24 cellular contexts compared by ENCODE assay signal in the genomic region with DNA sequence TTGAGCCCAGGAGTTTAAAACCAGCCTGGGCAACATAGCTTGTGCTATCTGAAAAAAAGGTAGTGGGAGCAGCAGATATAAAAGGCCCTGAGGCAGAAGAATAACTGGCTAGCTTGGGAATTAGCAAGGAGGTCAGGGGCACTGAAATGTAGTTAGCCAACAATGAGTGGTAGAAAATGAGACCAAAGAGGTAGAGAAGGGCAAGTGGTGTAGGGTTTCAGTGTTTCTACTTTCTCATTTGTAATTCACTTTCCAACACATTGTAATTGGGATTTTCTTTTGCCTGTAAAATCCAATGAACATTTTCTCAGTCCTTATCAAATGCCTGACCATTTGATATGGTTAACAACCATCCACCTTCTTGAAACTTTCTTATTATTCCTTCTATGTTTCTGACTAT.
DNase-seq lines count a peak whose midpoint lies in the region; ATAC-seq and TF ChIP-seq lines count a peak whose summit lies in the region.
"Had no signal": no experiment of that assay in that cellular context is flagged by ENCODE, and none has a peak within 500 bp of the region (broad histone marks: within the 10 kb centered on the region; RNA-seq: fewer than 3 reads in every experiment).

No MANE protein-coding gene starts in this region.

- H3K27me3 Mint-ChIP-seq in activated naive CD4-positive, alpha-beta T cell treated with anti-CD3 and anti-CD28 coated beads, Interleukin-2, amount 50 U/mL, for 24 hours: no peaks in the 10 kb centered on the region
- H3K27me3 Mint-ChIP-seq in H9 (ENCODE audit: low read depth): no peaks in the 10 kb centered on the region
- H3K27me3 Mint-ChIP-seq in effector memory CD8-positive, alpha-beta T cell: no peaks in the 10 kb centered on the region
- H3K27me3 Mint-ChIP-seq: activated T-cell treated with anti-CD3 and anti-CD28 coated beads, Interleukin-2, amount 50 U/mL, for 24 hours had no signal

- no peak overlapping the region for H3K18ac ChIP-seq in H9 (ENCODE audit: insufficient read length, low read depth, low read length)

- BruUV-seq in PC-3 (replicated peaks; lab: Mats Ljungman, UMichigan): no TSS peak

- H3K27ac ChIP-seq in H9 (ENCODE audit: insufficient read length, low read depth, low read length) (no peak overlapping the region), spleen (peak overlapping the region in 7 of 8 donors; percentile 19 to 97 (median 95)), thyroid gland (no peak overlapping the region), PC-3 (ENCODE audit: low read length) (no peak overlapping the region)
- H3K27ac ChIP-seq: adrenal gland, body of pancreas, RWPE1, sigmoid colon, tibial artery had no signal

- H3K27ac Mint-ChIP-seq in activated naive CD4-positive, alpha-beta T cell treated with anti-CD3 and anti-CD28 coated beads, Interleukin-2, amount 50 U/mL, for 24 hours: peak overlapping the region; percentile 79
- H3K27ac Mint-ChIP-seq in H9: peak overlapping the region in 1 of 3 experiments; percentile 29; a peak in 2 of 7 replicates
- peak overlapping the region; percentile 27 to 89 for H3K27ac Mint-ChIP-seq in effector memory CD8-positive, alpha-beta T cell
- H3K27ac Mint-ChIP-seq: activated T-cell treated with anti-CD3 and anti-CD28 coated beads, Interleukin-2, amount 50 U/mL, for 24 hours had no signal

- H2AK5ac ChIP-seq in H9 (ENCODE audit: insufficient read length, low read length): no peak overlapping the region

- H3K9me3 ChIP-seq in H9 (ENCODE audit: control insufficient read depth, low read depth, low read length) (no peaks in the 10 kb centered on the region), spleen (no peaks in the 10 kb centered on the region), thyroid gland (no peaks in the 10 kb centered on the region), PC-3 (ENCODE audit: low read length) (no peaks in the 10 kb centered on the region)
- H3K9me3 ChIP-seq: adrenal gland, body of pancreas, sigmoid colon, stomach, tibial artery had no signal

- H3K4me1 ChIP-seq in H9 (ENCODE audit: insufficient read depth, low read length) (peaks cover 8% of the 10 kb centered on the region), spleen (peaks cover 36 to 100% (median 93%) of the 10 kb centered on the region in 6 donors), thyroid gland (peaks cover 22 to 46% of the 10 kb centered on the region in 2 donors), PC-3 (ENCODE audit: insufficient read depth, low read length) (no peaks in the 10 kb centered on the region)
- H3K4me1 ChIP-seq: tibial artery had no signal

- H3K4me1 Mint-ChIP-seq in activated naive CD4-positive, alpha-beta T cell treated with anti-CD3 and anti-CD28 coated beads, Interleukin-2, amount 50 U/mL, for 24 hours: peaks cover 95% of the 10 kb centered on the region
- H3K4me1 Mint-ChIP-seq in H9: peaks cover 37 to 48% of the 10 kb centered on the region in 2 experiments
- peaks cover 49 to 84% of the 10 kb centered on the region in 2 donors for H3K4me1 Mint-ChIP-seq in effector memory CD8-positive, alpha-beta T cell (ENCODE audit: low read depth in 2 of 2)

- TF ChIP-seq CTCF in H9 (conservative IDR thresholded peaks at IDR 0.05) (no peak), spleen (IDR thresholded peaks at IDR 0.05 in 8 of 11, conservative IDR thresholded peaks at IDR 0.05 in 3 of 11) (no peak), thyroid gland (IDR thresholded peaks at IDR 0.05) (no peak), PC-3 (conservative IDR thresholded peaks at IDR 0.05; ENCODE audit: low read depth, low read length) (no peak)

- H3K4ac ChIP-seq in H9 (ENCODE audit: low read depth, low read length): no peak overlapping the region

- no peaks in the 10 kb centered on the region for H3F3A ChIP-seq in PC-3 (ENCODE audit: low read length, unreplicated experiment)

- H2AFZ ChIP-seq in H9 (ENCODE audit: low read length) (no peak overlapping the region), PC-3 (ENCODE audit: low read length) (no peak overlapping the region)

- no peak overlapping the region for H4K8ac ChIP-seq in H9 (replicated peaks; ENCODE audit: insufficient read length, low read depth, low read length)

- H4K91ac ChIP-seq in H9 (ENCODE audit: insufficient read length, low read depth, low read length): no peak overlapping the region

- H3K36me3 ChIP-seq in spleen (peaks cover 0 to 19% (median 0%) of the 10 kb centered on the region in 6 donors), thyroid gland (no peaks in the 10 kb centered on the region), PC-3 (ENCODE audit: low read depth, low read length) (no peaks in the 10 kb centered on the region)
- H3K36me3 ChIP-seq: adrenal gland, sigmoid colon, stomach, tibial artery had no signal

- no peak overlapping the region for H2BK12ac ChIP-seq in H9 (ENCODE audit: insufficient read length, low read depth, low read length)

- H3K36me3 Mint-ChIP-seq in activated naive CD4-positive, alpha-beta T cell treated with anti-CD3 and anti-CD28 coated beads, Interleukin-2, amount 50 U/mL, for 24 hours: peaks cover 21% of the 10 kb centered on the region
- no peaks in the 10 kb centered on the region for H3K36me3 Mint-ChIP-seq in H9 (ENCODE audit: insufficient read depth in 1 of 3, low read depth in 3 of 3)
- H3K36me3 Mint-ChIP-seq in effector memory CD8-positive, alpha-beta T cell (ENCODE audit: insufficient read depth): peaks cover 11% of the 10 kb centered on the region

- H3K9ac ChIP-seq in H9 (ENCODE audit: extremely low read depth, insufficient read length, low read length): no peak overlapping the region
- H3K9ac ChIP-seq in PC-3 (ENCODE audit: low read length): no peak overlapping the region

- H3K4me3 ChIP-seq in spleen (no peak overlapping the region), thyroid gland (replicated peaks in 1 of 3) (no peak overlapping the region), PC-3 (ENCODE audit: low read length) (no peak overlapping the region)
- H3K4me3 ChIP-seq: adrenal gland, body of pancreas, sigmoid colon, stomach, tibial artery had no signal

- H3K79me2 ChIP-seq in H9 (ENCODE audit: insufficient read depth, low read length) (no peaks in the 10 kb centered on the region), PC-3 (ENCODE audit: low read length) (no peaks in the 10 kb centered on the region)

- H4K5ac ChIP-seq in H9 (ENCODE audit: insufficient read length, low read depth, low read length): no peak overlapping the region

- H3K14ac ChIP-seq in H9 (ENCODE audit: insufficient read depth, low read length): no peak overlapping the region

- intact Hi-C loops in spleen (cut with DNase I; ENCODE audit: low total_unique reads): no loop called here
- intact Hi-C loops in thyroid gland (cut with DNase I): no loop called here
- intact Hi-C loops in PC-3 (cut with micrococcal nuclease): no loop called here

- H3K79me1 ChIP-seq in H9 (ENCODE audit: insufficient read depth, low read depth, low read length, poor library complexity, severe bottlenecking): no peaks in the 10 kb centered on the region

- no peak for DNase-seq in activated naive CD4-positive, alpha-beta T cell treated with Interleukin-2 at 50 U/mL for 16 hours
- DNase-seq in H9 (no peak), spleen (no peak), thyroid gland (no peak), PC-3 (no peak)
- no peak for DNase-seq in effector memory CD8-positive, alpha-beta T cell
- no peak for DNase-seq in activated CD4-positive, alpha-beta T cell treated with anti-CD3 and anti-CD28 coated beads, Interleukin-2, amount 50 U/mL, for 4 hours
- DNase-seq: activated gamma-delta T cell; activated T-cell treated with anti-CD3 and anti-CD28 coated beads, Interleukin-2, amount 50 U/mL, for 24 hours; adrenal gland; body of pancreas; COR-L47; DMS53; erythroblast; H7; IMR-90; NCI-H1092; NCI-H187; NCI-H524 treated with DMSO at 0.1 percent for 48 hours; sigmoid colon; stomach; tibial artery had no signal

- no peak overlapping the region for H3K4me2 ChIP-seq in H9 (ENCODE audit: insufficient read depth, insufficient read length, low read length)
- H3K4me2 ChIP-seq in PC-3 (ENCODE audit: low read length): no peak overlapping the region

- no peaks in the 10 kb centered on the region for H3K27me3 ChIP-seq in H9 (ENCODE audit: insufficient read depth, low read length)
- no peaks in the 10 kb centered on the region for H3K27me3 ChIP-seq in spleen (replicated peaks in 1 of 7)
- no peaks in the 10 kb centered on the region for H3K27me3 ChIP-seq in thyroid gland
- H3K27me3 ChIP-seq in PC-3 (ENCODE audit: low read length): no peaks in the 10 kb centered on the region
- H3K27me3 ChIP-seq: adrenal gland, body of pancreas, sigmoid colon, stomach, tibial artery had no signal

- no peaks in the 10 kb centered on the region for H3K23me2 ChIP-seq in H9 (ENCODE audit: insufficient read length, low read depth, low read length, poor library complexity, severe bottlenecking)

- H2BK20ac ChIP-seq in H9 (ENCODE audit: low read depth, low read length, poor library complexity, severe bottlenecking): no peak overlapping the region

- H3K23ac ChIP-seq in H9 (ENCODE audit: insufficient read length, low read depth, low read length): no peak overlapping the region

- no peak for ATAC-seq in effector memory CD8-positive, alpha-beta T cell (replicated peaks)
- no peak for ATAC-seq in PC-3
- ATAC-seq: body of pancreas had no signal

- no peak overlapping the region for H2BK5ac ChIP-seq in H9 (ENCODE audit: insufficient read length, low read length)

- no peaks in the 10 kb centered on the region for H3K9me2 ChIP-seq in PC-3 (replicated peaks; ENCODE audit: low read length)

- peak overlapping the region; percentile 57 for H2BK120ac ChIP-seq in H9 (ENCODE audit: low read depth, low read length, poor library complexity, severe bottlenecking)

- H3K56ac ChIP-seq in H9 (ENCODE audit: insufficient read length, low read depth, low read length): no peak overlapping the region

- H2BK15ac ChIP-seq in H9 (ENCODE audit: low read depth, low read length): no peak overlapping the region

- CTCF ChIA-PET in PC-3 (lab: Charles Lee): no interaction called here

- no peaks in the 10 kb centered on the region for H4K20me1 ChIP-seq in H9 (ENCODE audit: control insufficient read depth, insufficient read depth, insufficient read length)
- H4K20me1 ChIP-seq in PC-3 (ENCODE audit: low read length): no peaks in the 10 kb centered on the region

- no peak overlapping the region for H3K4me3 Mint-ChIP-seq in activated naive CD4-positive, alpha-beta T cell treated with anti-CD3 and anti-CD28 coated beads, Interleukin-2, amount 50 U/mL, for 24 hours
- no peak overlapping the region for H3K4me3 Mint-ChIP-seq in H9
- no peak overlapping the region for H3K4me3 Mint-ChIP-seq in effector memory CD8-positive, alpha-beta T cell
- H3K4me3 Mint-ChIP-seq: activated T-cell treated with anti-CD3 and anti-CD28 coated beads, Interleukin-2, amount 50 U/mL, for 24 hours had no signal

- H3K9me3 Mint-ChIP-seq in activated naive CD4-positive, alpha-beta T cell treated with anti-CD3 and anti-CD28 coated beads, Interleukin-2, amount 50 U/mL, for 24 hours: no peaks in the 10 kb centered on the region
- no peaks in the 10 kb centered on the region for H3K9me3 Mint-ChIP-seq in H9
- H3K9me3 Mint-ChIP-seq in effector memory CD8-positive, alpha-beta T cell: no peaks in the 10 kb centered on the region
- H3K9me3 Mint-ChIP-seq: activated T-cell treated with anti-CD3 and anti-CD28 coated beads, Interleukin-2, amount 50 U/mL, for 24 hours had no signal

- POLR2A ChIA-PET in PC-3 (lab: Charles Lee; ENCODE audit: unreplicated experiment): no interaction called here

- H3T11ph ChIP-seq in H9 (ENCODE audit: low read length): no peak overlapping the region

- no peak for TF ChIP-seq POLR2A in spleen (IDR thresholded peaks at IDR 0.05)
- TF ChIP-seq POLR2A in thyroid gland (IDR thresholded peaks at IDR 0.05): no peak

Comparison
In these comparisons a context has a peak if more than half of its experiments do, and no peak if none do; other contexts are left out.
1. H3K27ac ChIP-seq: peak in spleen (7 of 8); none in H9 (single experiment), thyroid gland (0 of 3) and PC-3 (single experiment).